In the genomic region with DNA sequence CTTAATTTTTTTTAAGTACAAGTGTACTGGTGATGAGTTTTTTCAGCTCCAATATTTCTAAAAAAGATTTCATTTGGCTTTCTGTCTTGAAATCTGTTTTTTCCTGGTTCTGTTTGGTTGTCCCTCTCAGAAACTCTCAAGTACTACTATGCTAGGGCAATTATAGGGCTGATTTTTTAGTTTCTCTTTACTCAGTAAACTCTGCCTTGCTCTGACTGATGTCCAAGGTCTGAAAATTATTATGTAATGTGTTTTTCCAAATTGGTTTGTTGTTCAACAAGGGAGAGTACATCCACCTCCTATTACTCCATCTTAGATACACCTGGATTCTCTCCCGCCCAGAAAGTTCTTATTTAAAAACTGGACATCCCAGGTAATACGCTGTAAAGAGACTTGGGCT, we compare ENCODE assay signal across 35 cellular contexts.
"Had no signal": no experiment of that assay in that cellular context is flagged by ENCODE, and none has a peak within 500 bp of the region (broad histone marks: within the 10 kb centered on the region; RNA-seq: fewer than 3 reads in every experiment).

No MANE protein-coding gene starts in this region.

- H3K36me3 Mint-ChIP-seq: activated CD8-positive, alpha-beta memory T cell treated with anti-CD3 and anti-CD28 coated beads, Interleukin-2, amount 10 ng/mL, durations not matched to agents 7 days and 5 days; activated naive CD4-positive, alpha-beta T cell treated with anti-CD3 and anti-CD28 coated beads, Interleukin-2, amount 10 ng/mL, durations not matched to agents 7 days and 5 days; activated naive CD4-positive, alpha-beta T cell treated with anti-CD3 and anti-CD28 coated beads, Interleukin-2, amount 50 U/mL, for 24 hours; activated naive CD8-positive, alpha-beta T cell; activated naive CD8-positive, alpha-beta T cell treated with anti-CD3 and anti-CD28 coated beads, Interleukin-2, amount 10 ng/mL, durations not matched to agents 7 days and 5 days; brain had no signal

- H3K27ac ChIP-seq: ascending aorta, cardiac muscle cell, VCaP had no signal

- H3K4me3 Mint-ChIP-seq: activated B cell treated with CpG ODN at 0.5 μM for 24 hours; activated CD4-positive, alpha-beta memory T cell treated with anti-CD3 and anti-CD28 coated beads, Interleukin-2, amount 10 ng/mL, durations not matched to agents 7 days and 5 days; activated CD4-positive, alpha-beta T cell treated with anti-CD3 and anti-CD28 coated beads, Interleukin-2, amount 10 ng/mL, durations not matched to agents 7 days and 5 days; activated CD8-positive, alpha-beta memory T cell treated with anti-CD3 and anti-CD28 coated beads, Interleukin-2, amount 10 ng/mL, durations not matched to agents 7 days and 5 days; activated CD8-positive, alpha-beta T cell treated with anti-CD3 and anti-CD28 coated beads, Interleukin-2, amount 10 ng/mL, durations not matched to agents 7 days and 5 days; activated naive CD4-positive, alpha-beta T cell treated with anti-CD3 and anti-CD28 coated beads, Interleukin-2, amount 10 ng/mL, durations not matched to agents 7 days and 5 days; activated naive CD4-positive, alpha-beta T cell treated with anti-CD3 and anti-CD28 coated beads, Interleukin-2, amount 50 U/mL, for 24 hours; activated naive CD8-positive, alpha-beta T cell; activated naive CD8-positive, alpha-beta T cell treated with anti-CD3 and anti-CD28 coated beads, Interleukin-2, amount 10 ng/mL, durations not matched to agents 7 days and 5 days; activated naive CD8-positive, alpha-beta T cell treated with anti-CD3 and anti-CD28 coated beads, Interleukin-2, amount 50 U/mL, for 24 hours; activated T-cell treated with anti-CD3 and anti-CD28 coated beads, Interleukin-2, amount 50 U/mL, for 24 hours; brain; central memory CD8-positive, alpha-beta T cell; T-helper 1 cell treated with Interleukin-12 subunit alpha and Interleukin-12 subunit beta and Interleukin-4 antibody, amounts not matched to agents 30 μg/mL and 1 μg/mL, for 36 hours; T-helper 2 cell treated with Interferon-gamma antibody and Interleukin-4, amounts not matched to agents 5 μg/mL and 100 μg/mL, for 36 hours had no signal

- H3K4me1 ChIP-seq: ascending aorta had no signal

- DNase-seq: activated B cell treated with CpG ODN at 0.5 μM for 24 hours; activated CD4-positive, alpha-beta memory T cell treated with anti-CD3 and anti-CD28 coated beads, Interleukin-2, amount 10 ng/mL, durations not matched to agents 7 days and 5 days; activated CD4-positive, alpha-beta T cell treated with anti-CD3 and anti-CD28 coated beads for 48 hours; activated CD4-positive, alpha-beta T cell treated with anti-CD3 and anti-CD28 coated beads, Interleukin-2, amount 10 ng/mL, durations not matched to agents 7 days and 5 days; activated CD4-positive, alpha-beta T cell treated with anti-CD3 and anti-CD28 coated beads, Interleukin-2, amount 50 U/mL, for 48 hours; activated CD4-positive, CD25-positive, alpha-beta regulatory T cell treated with anti-CD3 and anti-CD28 coated beads, Interleukin-2, amount 50 U/mL, for 72 hours; activated CD8-positive, alpha-beta memory T cell treated with anti-CD3 and anti-CD28 coated beads for 24 hours; activated CD8-positive, alpha-beta memory T cell treated with anti-CD3 and anti-CD28 coated beads, Interleukin-2, amount 10 ng/mL, durations not matched to agents 7 days and 5 days; activated CD8-positive, alpha-beta memory T cell treated with anti-CD3 and anti-CD28 coated beads, Interleukin-2, amount 50 U/mL, for 48 hours; activated CD8-positive, alpha-beta T cell treated with anti-CD3 and anti-CD28 coated beads, Interleukin-2, amount 10 ng/mL, durations not matched to agents 7 days and 5 days; activated effector memory CD4-positive, alpha-beta T cell treated with Interleukin-2 at 50 U/mL for 16 hours; activated gamma-delta T cell; activated naive CD4-positive, alpha-beta T cell treated with anti-CD3 and anti-CD28 coated beads, Interleukin-2, amount 10 ng/mL, durations not matched to agents 7 days and 5 days; activated naive CD4-positive, alpha-beta T cell treated with Interleukin-2 at 50 U/mL for 16 hours; activated naive CD8-positive, alpha-beta T cell treated with anti-CD3 and anti-CD28 coated beads, Interleukin-2, amount 10 ng/mL, durations not matched to agents 7 days and 5 days; activated naive CD8-positive, alpha-beta T cell treated with anti-CD3 and anti-CD28 coated beads, Interleukin-2, amount 50 U/mL, for 24 hours; activated T-cell treated with anti-CD3 and anti-CD28 coated beads, Interleukin-2, amount 50 U/mL, for 24 hours; activated T-cell treated with anti-CD3 and anti-CD28 coated beads, Interleukin-2, amount 50 U/mL, for 48 hours; amygdala; anterior cingulate cortex; caudate nucleus; cerebellar nuclear complex; T-helper 1 cell; T-helper 2 cell; T-helper 9 cell had no signal

- H3K27ac Mint-ChIP-seq: activated B cell treated with CpG ODN at 0.5 μM for 24 hours; activated CD4-positive, alpha-beta memory T cell treated with anti-CD3 and anti-CD28 coated beads, Interleukin-2, amount 10 ng/mL, durations not matched to agents 7 days and 5 days; activated CD4-positive, alpha-beta T cell treated with anti-CD3 and anti-CD28 coated beads, Interleukin-2, amount 10 ng/mL, durations not matched to agents 7 days and 5 days; activated CD8-positive, alpha-beta memory T cell treated with anti-CD3 and anti-CD28 coated beads, Interleukin-2, amount 10 ng/mL, durations not matched to agents 7 days and 5 days; activated CD8-positive, alpha-beta T cell treated with anti-CD3 and anti-CD28 coated beads, Interleukin-2, amount 10 ng/mL, durations not matched to agents 7 days and 5 days; activated naive CD4-positive, alpha-beta T cell treated with anti-CD3 and anti-CD28 coated beads, Interleukin-2, amount 10 ng/mL, durations not matched to agents 7 days and 5 days; activated naive CD4-positive, alpha-beta T cell treated with anti-CD3 and anti-CD28 coated beads, Interleukin-2, amount 50 U/mL, for 24 hours; activated naive CD8-positive, alpha-beta T cell; activated naive CD8-positive, alpha-beta T cell treated with anti-CD3 and anti-CD28 coated beads, Interleukin-2, amount 10 ng/mL, durations not matched to agents 7 days and 5 days; activated naive CD8-positive, alpha-beta T cell treated with anti-CD3 and anti-CD28 coated beads, Interleukin-2, amount 50 U/mL, for 24 hours; activated T-cell treated with anti-CD3 and anti-CD28 coated beads, Interleukin-2, amount 50 U/mL, for 24 hours; activated T-helper 2 cell treated with anti-CD3 and anti-CD28 coated beads, Interferon-gamma antibody, Interleukin-2, Interleukin-4, amounts not matched to agents 10 μg/mL and 5 μg/mL and 100 μg/mL, durations not matched to agents 14 hours and 24 hours and 36 hours; brain; T-helper 1 cell treated with Interleukin-12 subunit alpha and Interleukin-12 subunit beta and Interleukin-4 antibody, amounts not matched to agents 30 μg/mL and 1 μg/mL, for 36 hours; T-helper 2 cell treated with Interferon-gamma antibody and Interleukin-4, amounts not matched to agents 5 μg/mL and 100 μg/mL, for 36 hours had no signal

- H3K9me3 Mint-ChIP-seq: activated CD4-positive, alpha-beta T cell treated with anti-CD3 and anti-CD28 coated beads, Interleukin-2, amount 10 ng/mL, durations not matched to agents 7 days and 5 days; activated naive CD4-positive, alpha-beta T cell treated with anti-CD3 and anti-CD28 coated beads, Interleukin-2, amount 10 ng/mL, durations not matched to agents 7 days and 5 days; activated naive CD4-positive, alpha-beta T cell treated with anti-CD3 and anti-CD28 coated beads, Interleukin-2, amount 50 U/mL, for 24 hours; activated naive CD8-positive, alpha-beta T cell treated with anti-CD3 and anti-CD28 coated beads, Interleukin-2, amount 10 ng/mL, durations not matched to agents 7 days and 5 days; activated naive CD8-positive, alpha-beta T cell treated with anti-CD3 and anti-CD28 coated beads, Interleukin-2, amount 50 U/mL, for 24 hours; activated T-cell treated with anti-CD3 and anti-CD28 coated beads, Interleukin-2, amount 50 U/mL, for 24 hours; activated T-helper 2 cell treated with anti-CD3 and anti-CD28 coated beads, Interferon-gamma antibody, Interleukin-2, Interleukin-4, amounts not matched to agents 10 μg/mL and 5 μg/mL and 100 μg/mL, durations not matched to agents 14 hours and 24 hours and 36 hours; T-helper 1 cell treated with Interleukin-12 subunit alpha and Interleukin-12 subunit beta and Interleukin-4 antibody, amounts not matched to agents 30 μg/mL and 1 μg/mL, for 36 hours; T-helper 2 cell treated with Interferon-gamma antibody and Interleukin-4, amounts not matched to agents 5 μg/mL and 100 μg/mL, for 36 hours had no signal

- H3K27me3 Mint-ChIP-seq: activated B cell treated with CpG ODN at 0.5 μM for 24 hours; activated CD4-positive, alpha-beta memory T cell treated with anti-CD3 and anti-CD28 coated beads, Interleukin-2, amount 10 ng/mL, durations not matched to agents 7 days and 5 days; activated CD4-positive, alpha-beta T cell treated with anti-CD3 and anti-CD28 coated beads, Interleukin-2, amount 10 ng/mL, durations not matched to agents 7 days and 5 days; activated CD8-positive, alpha-beta memory T cell treated with anti-CD3 and anti-CD28 coated beads, Interleukin-2, amount 10 ng/mL, durations not matched to agents 7 days and 5 days; activated naive CD4-positive, alpha-beta T cell treated with anti-CD3 and anti-CD28 coated beads, Interleukin-2, amount 10 ng/mL, durations not matched to agents 7 days and 5 days; activated naive CD4-positive, alpha-beta T cell treated with anti-CD3 and anti-CD28 coated beads, Interleukin-2, amount 50 U/mL, for 24 hours; activated naive CD8-positive, alpha-beta T cell; activated naive CD8-positive, alpha-beta T cell treated with anti-CD3 and anti-CD28 coated beads, Interleukin-2, amount 10 ng/mL, durations not matched to agents 7 days and 5 days; activated naive CD8-positive, alpha-beta T cell treated with anti-CD3 and anti-CD28 coated beads, Interleukin-2, amount 50 U/mL, for 24 hours; activated T-cell treated with anti-CD3 and anti-CD28 coated beads, Interleukin-2, amount 50 U/mL, for 24 hours; brain; central memory CD8-positive, alpha-beta T cell had no signal

- H3K4me3 ChIP-seq: ascending aorta, cardiac muscle cell had no signal

- H3K27me3 ChIP-seq: ascending aorta, cardiac muscle cell had no signal

- H3K36me3 ChIP-seq: ascending aorta, cardiac muscle cell had no signal

- H3K4me1 Mint-ChIP-seq: activated B cell treated with CpG ODN at 0.5 μM for 24 hours; activated CD4-positive, alpha-beta memory T cell treated with anti-CD3 and anti-CD28 coated beads, Interleukin-2, amount 10 ng/mL, durations not matched to agents 7 days and 5 days; activated CD4-positive, alpha-beta T cell treated with anti-CD3 and anti-CD28 coated beads, Interleukin-2, amount 10 ng/mL, durations not matched to agents 7 days and 5 days; activated CD8-positive, alpha-beta memory T cell treated with anti-CD3 and anti-CD28 coated beads, Interleukin-2, amount 10 ng/mL, durations not matched to agents 7 days and 5 days; activated naive CD4-positive, alpha-beta T cell treated with anti-CD3 and anti-CD28 coated beads, Interleukin-2, amount 10 ng/mL, durations not matched to agents 7 days and 5 days; activated naive CD4-positive, alpha-beta T cell treated with anti-CD3 and anti-CD28 coated beads, Interleukin-2, amount 50 U/mL, for 24 hours; activated naive CD8-positive, alpha-beta T cell treated with anti-CD3 and anti-CD28 coated beads, Interleukin-2, amount 10 ng/mL, durations not matched to agents 7 days and 5 days; activated naive CD8-positive, alpha-beta T cell treated with anti-CD3 and anti-CD28 coated beads, Interleukin-2, amount 50 U/mL, for 24 hours; brain; central memory CD8-positive, alpha-beta T cell had no signal

- ATAC-seq: activated CD8-positive, alpha-beta memory T cell treated with anti-CD3 and anti-CD28 coated beads, Interleukin-2, amount 10 ng/mL, durations not matched to agents 7 days and 5 days; activated CD8-positive, alpha-beta T cell treated with anti-CD3 and anti-CD28 coated beads, Interleukin-2, amount 10 ng/mL, durations not matched to agents 7 days and 5 days; activated naive CD8-positive, alpha-beta T cell treated with anti-CD3 and anti-CD28 coated beads, Interleukin-2, amount 50 U/mL, for 24 hours had no signal

- H3K9me3 ChIP-seq: ascending aorta had no signal
